ENCODE assay signal across 16 cellular contexts in genomic region chr20:48627737-48628128, GRCh38.
DNase-seq lines count a peak whose midpoint lies in the region; ATAC-seq and TF ChIP-seq lines count a peak whose summit lies in the region.
"Had no signal": no experiment of that assay in that cellular context is flagged by ENCODE, and none has a peak within 500 bp of the region (broad histone marks: within the 10 kb centered on the region; RNA-seq: fewer than 3 reads in every experiment).

No MANE protein-coding gene starts in this region.

- H3K79me2 ChIP-seq in mesendoderm (ENCODE audit: control insufficient read depth, insufficient read depth, low read length), result no peaks in the 10 kb centered on the region

- H2BK5ac ChIP-seq in mesendoderm (ENCODE audit: low read length), result no peak overlapping the region

- H2BK15ac ChIP-seq in mesendoderm (replicated peaks; ENCODE audit: low read depth), result no peak overlapping the region

- H2BK120ac ChIP-seq in mesendoderm (ENCODE audit: low read depth, low read length), result no peak overlapping the region

- no peak overlapping the region for H3K56ac ChIP-seq in mesendoderm (ENCODE audit: low read length)

- no peak for ATAC-seq in natural killer cell treated with Interleukin-12 subunit alpha and Interleukin-12 subunit beta and Interleukin-15 and Interleukin-18, amount 100 ng/mL, for 72 hours
- ATAC-seq in natural killer cell (no peak), RWPE2 (ENCODE audit: low read depth) (no peak), lower lobe of right lung (no peak), GM21381 (IDR thresholded peaks at IDR 0.05; ENCODE audit: unreplicated experiment) (no peak)

- H3K4me1 ChIP-seq in RWPE2 (ENCODE audit: insufficient read depth, poor library complexity, severe bottlenecking) (no peaks in the 10 kb centered on the region), lower lobe of right lung (no peaks in the 10 kb centered on the region), spleen (peaks cover 0 to 17% (median 0%) of the 10 kb centered on the region in 6 donors), mesendoderm (ENCODE audit: control insufficient read depth, low read depth, low read length) (no peaks in the 10 kb centered on the region)

- intact Hi-C loops in natural killer cell (cut with micrococcal nuclease) (no loop called here), lower lobe of right lung (cut with DNase I) (no loop called here), spleen (cut with DNase I; ENCODE audit: low total_unique reads) (no loop called here)

- TF ChIP-seq CTCF in natural killer cell (IDR thresholded peaks at IDR 0.05) (no peak), RWPE2 (IDR thresholded peaks at IDR 0.05; ENCODE audit: poor library complexity, severe bottlenecking) (no peak), lower lobe of right lung (IDR thresholded peaks at IDR 0.05) (no peak), spleen (IDR thresholded peaks at IDR 0.05 in 8 of 11, conservative IDR thresholded peaks at IDR 0.05 in 3 of 11) (no peak)

- no peak overlapping the region for H3K9ac ChIP-seq in mesendoderm (ENCODE audit: low read length)

- no peaks in the 10 kb centered on the region for H3K27me3 ChIP-seq in RWPE2 (ENCODE audit: insufficient read depth, poor library complexity, severe bottlenecking)
- H3K27me3 ChIP-seq in lower lobe of right lung (ENCODE audit: low read depth), result no peaks in the 10 kb centered on the region
- H3K27me3 ChIP-seq in spleen (replicated peaks in 1 of 7), result no peaks in the 10 kb centered on the region
- H3K27me3 ChIP-seq in mesendoderm (ENCODE audit: insufficient read depth, low read length, poor library complexity), result no peaks in the 10 kb centered on the region

- no peaks in the 10 kb centered on the region for H3K9me3 Mint-ChIP-seq in natural killer cell treated with Interleukin-12 subunit alpha and Interleukin-12 subunit beta and Interleukin-15 and Interleukin-18, amount 100 ng/mL, for 72 hours
- no peaks in the 10 kb centered on the region for H3K9me3 Mint-ChIP-seq in natural killer cell
- H3K9me3 Mint-ChIP-seq: CD8-positive, alpha-beta T cell; IgD-negative memory B cell had no signal

- H2AK5ac ChIP-seq in mesendoderm (ENCODE audit: low read length), result no peak overlapping the region

- no peak for TF ChIP-seq POLR2A in spleen (IDR thresholded peaks at IDR 0.05)

- no peak overlapping the region for H3K4me3 ChIP-seq in RWPE2 (ENCODE audit: severe bottlenecking)
- H3K4me3 ChIP-seq in lower lobe of right lung, result no peak overlapping the region
- H3K4me3 ChIP-seq in spleen, result no peak overlapping the region
- H3K4me3 ChIP-seq in mesendoderm (ENCODE audit: low read length), result no peak overlapping the region

- H3K79me1 ChIP-seq in mesendoderm (ENCODE audit: low read length), result no peaks in the 10 kb centered on the region

- no peak overlapping the region for H3K4me3 Mint-ChIP-seq in natural killer cell treated with Interleukin-12 subunit alpha and Interleukin-12 subunit beta and Interleukin-15 and Interleukin-18, amount 100 ng/mL, for 72 hours
- no peak overlapping the region for H3K4me3 Mint-ChIP-seq in natural killer cell
- H3K4me3 Mint-ChIP-seq: CD8-positive, alpha-beta T cell; IgD-negative memory B cell had no signal

- no peak overlapping the region for H3K27ac ChIP-seq in RWPE2 (ENCODE audit: poor library complexity, severe bottlenecking)
- H3K27ac ChIP-seq in lower lobe of right lung, result no peak overlapping the region
- no peak overlapping the region for H3K27ac ChIP-seq in spleen
- H3K27ac ChIP-seq in mesendoderm (ENCODE audit: low read depth, low read length), result no peak overlapping the region

- no peaks in the 10 kb centered on the region for H3K27me3 Mint-ChIP-seq in natural killer cell treated with Interleukin-12 subunit alpha and Interleukin-12 subunit beta and Interleukin-15 and Interleukin-18, amount 100 ng/mL, for 72 hours
- H3K27me3 Mint-ChIP-seq in natural killer cell (ENCODE audit: low read depth in 2 of 2), result no peaks in the 10 kb centered on the region
- H3K27me3 Mint-ChIP-seq: IgD-negative memory B cell had no signal

- DNase-seq in natural killer cell treated with Interleukin-12 subunit alpha and Interleukin-12 subunit beta and Interleukin-15 and Interleukin-18, amount 100 ng/mL, for 72 hours (ENCODE audit: low spot score), result peak; percentile 6
- DNase-seq in natural killer cell, result no peak
- DNase-seq in RWPE2 (ENCODE audit: low spot score), result peak; percentile 88
- peak; percentile 57 for DNase-seq in lower lobe of right lung
- peak; percentile 81 for DNase-seq in spleen
- DNase-seq in mesendoderm, result no peak
- no peak for DNase-seq in SHP77 (lab: John Stamatoyannopoulos, UW)
- DNase-seq: CD8-positive, alpha-beta T cell; Karpas-422; NCI-H1694; NCI-H2081 treated with DMSO at 0.1 percent for 48 hours; NCI-H2171 treated with DMSO at 0.1 percent for 48 hours; NCI-H526; SHP77 treated with DMSO at 0.1 percent for 48 hours had no signal

- no peak overlapping the region for H3K27ac Mint-ChIP-seq in natural killer cell treated with Interleukin-12 subunit alpha and Interleukin-12 subunit beta and Interleukin-15 and Interleukin-18, amount 100 ng/mL, for 72 hours
- H3K27ac Mint-ChIP-seq in natural killer cell, result peak overlapping the region in 1 of 2 donors; percentile 79

- peaks cover 0 to 9% of the 10 kb centered on the region in 2 donors for H3K4me1 Mint-ChIP-seq in natural killer cell treated with Interleukin-12 subunit alpha and Interleukin-12 subunit beta and Interleukin-15 and Interleukin-18, amount 100 ng/mL, for 72 hours (ENCODE audit: low read depth in 2 of 2)
- H3K4me1 Mint-ChIP-seq in natural killer cell, result peaks cover 10 to 11% of the 10 kb centered on the region in 2 donors

- peaks cover 4% of the 10 kb centered on the region for H3K36me3 Mint-ChIP-seq in natural killer cell treated with Interleukin-12 subunit alpha and Interleukin-12 subunit beta and Interleukin-15 and Interleukin-18, amount 100 ng/mL, for 72 hours
- H3K36me3 Mint-ChIP-seq in natural killer cell, result peaks cover 9% of the 10 kb centered on the region

- H3K9me3 ChIP-seq in RWPE2 (ENCODE audit: severe bottlenecking) (no peaks in the 10 kb centered on the region), lower lobe of right lung (no peaks in the 10 kb centered on the region), spleen (no peaks in the 10 kb centered on the region)

- no peak overlapping the region for H3K4ac ChIP-seq in mesendoderm (ENCODE audit: low read depth, low read length)

- no peak overlapping the region for H3K23ac ChIP-seq in mesendoderm (ENCODE audit: low read length)

- H3K18ac ChIP-seq in mesendoderm (ENCODE audit: low read length), result no peak overlapping the region

- no peak overlapping the region for H3K4me2 ChIP-seq in mesendoderm (ENCODE audit: low read length)

- H3K36me3 ChIP-seq in RWPE2 (ENCODE audit: low read depth), result no peaks in the 10 kb centered on the region
- H3K36me3 ChIP-seq in lower lobe of right lung, result peaks cover 89% of the 10 kb centered on the region
- H3K36me3 ChIP-seq in spleen, result peaks cover 0 to 100% (median 92%) of the 10 kb centered on the region in 6 donors
- H3K36me3 ChIP-seq in mesendoderm (ENCODE audit: control insufficient read depth, insufficient read depth, low read length), result peaks cover 4% of the 10 kb centered on the region

- no peak overlapping the region for H4K5ac ChIP-seq in mesendoderm (ENCODE audit: low read length)

- H4K8ac ChIP-seq in mesendoderm (ENCODE audit: low read depth, low read length), result no peak overlapping the region

- 73 to 88% (median 79%) methylated on average over 11 to 16 of the region's 16 CpGs for WGBS in spleen, 5 donors
- no CpG with 5 or more reads among the region's 16 CpGs for WGBS in mesendoderm (ENCODE audit: extremely low coverage, insufficient coverage, low lambda C conversion rate)

Comparison
In these comparisons a context has a peak if more than half of its experiments do, and no peak if none do; other contexts are left out.
1. DNase-seq: peak in natural killer cell treated with Interleukin-12 subunit alpha and Interleukin-12 subunit beta and Interleukin-15 and Interleukin-18, amount 100 ng/mL, for 72 hours (single experiment), RWPE2 (single experiment), lower lobe of right lung (single experiment) and spleen (single experiment); none in natural killer cell (single experiment), mesendoderm (single experiment) and SHP77 (0 of 2).